20 cellular contexts compared by ENCODE assay signal in the genomic region with DNA sequence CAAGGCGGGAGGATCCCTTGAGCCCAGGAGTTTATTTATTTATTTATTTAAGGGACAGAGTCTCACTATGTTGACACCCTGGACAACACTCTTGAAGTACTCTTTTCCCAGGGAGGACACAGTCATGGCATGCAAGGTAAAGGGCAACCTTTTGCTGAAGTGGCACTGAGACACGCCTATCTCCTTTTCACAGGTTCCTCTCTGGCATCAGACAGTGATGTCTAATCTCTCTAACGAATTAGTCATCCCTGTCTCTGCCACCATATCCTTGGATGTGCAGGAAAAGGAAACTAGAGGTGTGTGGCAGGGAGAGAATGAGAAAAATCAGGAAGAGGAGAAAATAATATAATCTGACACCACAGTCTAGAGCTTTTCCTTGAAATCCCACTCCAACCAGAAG. TPM values are rescaled to one million over a fixed set of nuclear protein-coding genes. Genes with fewer than 3 reads are reported as not detected.
A peak's percentile ranks its signal among the peaks of the same experiment; 100 is the strongest.
DNase-seq lines count a peak whose midpoint lies in the region; ATAC-seq, FAIRE-seq and TF ChIP-seq lines count a peak whose summit lies in the region.
"Had no signal": no experiment of that assay in that cellular context is flagged by ENCODE, and none has a peak within 500 bp of the region (broad histone marks: within the 10 kb centered on the region; RNA-seq: fewer than 3 reads in every experiment).

No MANE protein-coding gene starts in this region.

- H3K36me3 ChIP-seq in HEK293 (ENCODE audit: control insufficient read depth in 2 of 2, insufficient read depth in 1 of 2, low read length in 2 of 2) = no peaks in the 10 kb centered on the region
- no peaks in the 10 kb centered on the region for H3K36me3 ChIP-seq in bronchial epithelial cell (ENCODE audit: control insufficient read depth, insufficient read depth, low read length)
- H3K36me3 ChIP-seq in spleen = no peaks in the 10 kb centered on the region

- DNase-seq in A172 (ENCODE audit: low spot score) (peak; percentile 31), bronchial epithelial cell (ENCODE audit: low read depth) (peak; percentile 55), kidney glomerular epithelial cell (lab: John Stamatoyannopoulos, UW) (peak; percentile 1), NCI-H446 (lab: John Stamatoyannopoulos, UW) (no peak), spleen (no peak), natural killer cell (no peak), DMS79 (lab: John Stamatoyannopoulos, UW) (no peak)
- DNase-seq: DMS 273 treated with DMSO at 0.1 percent for 48 hours, H9, Kasumi-1, NCI-H187, NCI-H2171 treated with DMSO at 0.1 percent for 48 hours, NCI-H82, Right ventricle myocardium superior, SK-N-SH had no signal

- POLR2A ChIA-PET in HEK293 (lab: Yijun Ruan, JAX) = interaction anchor here (0.6 kb wide), 1 partner anchor 394 kb away, joined by 3 read pairs; no protein-coding TSS in a partner anchor

- no peaks in the 10 kb centered on the region for H3K4me1 Mint-ChIP-seq in natural killer cell

- intact Hi-C loops in spleen (cut with DNase I; ENCODE audit: low total_unique reads) (no loop called here), natural killer cell (cut with micrococcal nuclease) (no loop called here)

- WGBS in spleen, 5 donors = 72 to 82% (median 77%) methylated on average over 3 of the region's 3 CpGs

- FAIRE-seq in bronchial epithelial cell (lab: Jason Lieb, UNC) = peak; percentile 18
- FAIRE-seq: HTR-8/SVneo had no signal

- H3K4me1 ChIP-seq in HEK293 (ENCODE audit: control insufficient read depth, insufficient read depth, low read length) = peaks cover 19% of the 10 kb centered on the region
- H3K4me1 ChIP-seq in spleen = peaks cover 0 to 9% (median 3%) of the 10 kb centered on the region in 6 donors
- H3K4me1 ChIP-seq: A549 had no signal

- CTCF ChIA-PET in HEK293 (lab: Yijun Ruan, JAX) = interaction anchor here (0.5 to 1.9 kb wide), 4 partner anchors 63 to 1841 kb away, joined by 3 to 10 read pairs (median 3); no protein-coding TSS in a partner anchor

- TF ChIP-seq CTCF in HEK293 (tag by site-specific recombination; IDR thresholded peaks at IDR 0.05) = no peak
- TF ChIP-seq CTCF in bronchial epithelial cell (IDR thresholded peaks at IDR 0.05; ENCODE audit: insufficient read depth, low read length, severe bottlenecking) = no peak
- TF ChIP-seq CTCF in spleen (IDR thresholded peaks at IDR 0.05 in 8 of 11, conservative IDR thresholded peaks at IDR 0.05 in 3 of 11) = no peak
- TF ChIP-seq CTCF in natural killer cell (IDR thresholded peaks at IDR 0.05) = no peak

- no peaks in the 10 kb centered on the region for H3K36me3 Mint-ChIP-seq in natural killer cell

- H3K27me3 Mint-ChIP-seq in natural killer cell (ENCODE audit: low read depth in 2 of 2) = peaks cover 6 to 10% of the 10 kb centered on the region in 2 donors

- no peaks in the 10 kb centered on the region for H3K9me3 Mint-ChIP-seq in natural killer cell
- H3K9me3 Mint-ChIP-seq: H9 had no signal

- H3K27me3 ChIP-seq in bronchial epithelial cell (ENCODE audit: control insufficient read depth, insufficient read depth, low read length) (peaks cover 1% of the 10 kb centered on the region), spleen (replicated peaks in 1 of 7) (no peaks in the 10 kb centered on the region)

- H3K27ac ChIP-seq in HEK293 (ENCODE audit: extremely low read depth, low read depth, low read length) (no peak overlapping the region), spleen (peak overlapping the region in 4 of 8 donors; percentile 9 to 53 (median 36))
- H3K27ac ChIP-seq: A549 had no signal

- H3K27ac Mint-ChIP-seq in natural killer cell = no peak overlapping the region
- H3K27ac Mint-ChIP-seq: IgD-negative memory B cell had no signal

- H3K9me3 ChIP-seq in HEK293 (ENCODE audit: control insufficient read depth, insufficient read depth, low read depth, low read length) (no peaks in the 10 kb centered on the region), spleen (no peaks in the 10 kb centered on the region)
- H3K9me3 ChIP-seq: A549, SK-N-SH had no signal

- no peak for ATAC-seq in natural killer cell
- ATAC-seq: A549, Panc1 had no signal

- H3K4me3 ChIP-seq in HEK293 (ENCODE audit: low read depth, low read length) (no peak overlapping the region), bronchial epithelial cell (ENCODE audit: low read depth, low read length) (no peak overlapping the region), spleen (no peak overlapping the region)
- H3K4me3 ChIP-seq: A549 had no signal

- no peak overlapping the region for H3K4me3 Mint-ChIP-seq in natural killer cell
- H3K4me3 Mint-ChIP-seq: H9, IgD-negative memory B cell had no signal

- no peak for TF ChIP-seq POLR2A in spleen (IDR thresholded peaks at IDR 0.05)

TF ChIP-seq in HEK293, 187 proteins besides CTCF, POLR2A, EP300 and RAD21:
- TF ChIP-seq, protein P1, sequence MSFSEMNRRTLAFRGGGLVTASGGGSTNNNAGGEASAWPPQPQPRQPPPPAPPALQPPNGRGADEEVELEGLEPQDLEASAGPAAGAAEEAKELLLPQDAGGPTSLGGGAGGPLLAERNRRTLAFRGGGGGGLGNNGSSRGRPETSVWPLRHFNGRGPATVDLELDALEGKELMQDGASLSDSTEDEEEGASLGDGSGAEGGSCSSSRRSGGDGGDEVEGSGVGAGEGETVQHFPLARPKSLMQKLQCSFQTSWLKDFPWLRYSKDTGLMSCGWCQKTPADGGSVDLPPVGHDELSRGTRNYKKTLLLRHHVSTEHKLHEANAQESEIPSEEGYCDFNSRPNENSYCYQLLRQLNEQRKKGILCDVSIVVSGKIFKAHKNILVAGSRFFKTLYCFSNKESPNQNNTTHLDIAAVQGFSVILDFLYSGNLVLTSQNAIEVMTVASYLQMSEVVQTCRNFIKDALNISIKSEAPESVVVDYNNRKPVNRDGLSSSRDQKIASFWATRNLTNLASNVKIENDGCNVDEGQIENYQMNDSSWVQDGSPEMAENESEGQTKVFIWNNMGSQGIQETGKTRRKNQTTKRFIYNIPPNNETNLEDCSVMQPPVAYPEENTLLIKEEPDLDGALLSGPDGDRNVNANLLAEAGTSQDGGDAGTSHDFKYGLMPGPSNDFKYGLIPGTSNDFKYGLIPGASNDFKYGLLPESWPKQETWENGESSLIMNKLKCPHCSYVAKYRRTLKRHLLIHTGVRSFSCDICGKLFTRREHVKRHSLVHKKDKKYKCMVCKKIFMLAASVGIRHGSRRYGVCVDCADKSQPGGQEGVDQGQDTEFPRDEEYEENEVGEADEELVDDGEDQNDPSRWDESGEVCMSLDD (tag by site-specific recombination; IDR thresholded peaks at IDR 0.05) = no peak
- TF ChIP-seq ZNF394 (tag by site-specific recombination; IDR thresholded peaks at IDR 0.05; ENCODE audit: borderline replicate concordance) = no peak
- TF ChIP-seq ZBTB17 (tag by site-specific recombination; IDR thresholded peaks at IDR 0.05) = peak; percentile 89
- no peak for TF ChIP-seq KLF1 (tag by site-specific recombination; IDR thresholded peaks at IDR 0.05)
- TF ChIP-seq ZNF324 (tag by site-specific recombination; IDR thresholded peaks at IDR 0.05) = no peak
- TF ChIP-seq, protein P2, sequence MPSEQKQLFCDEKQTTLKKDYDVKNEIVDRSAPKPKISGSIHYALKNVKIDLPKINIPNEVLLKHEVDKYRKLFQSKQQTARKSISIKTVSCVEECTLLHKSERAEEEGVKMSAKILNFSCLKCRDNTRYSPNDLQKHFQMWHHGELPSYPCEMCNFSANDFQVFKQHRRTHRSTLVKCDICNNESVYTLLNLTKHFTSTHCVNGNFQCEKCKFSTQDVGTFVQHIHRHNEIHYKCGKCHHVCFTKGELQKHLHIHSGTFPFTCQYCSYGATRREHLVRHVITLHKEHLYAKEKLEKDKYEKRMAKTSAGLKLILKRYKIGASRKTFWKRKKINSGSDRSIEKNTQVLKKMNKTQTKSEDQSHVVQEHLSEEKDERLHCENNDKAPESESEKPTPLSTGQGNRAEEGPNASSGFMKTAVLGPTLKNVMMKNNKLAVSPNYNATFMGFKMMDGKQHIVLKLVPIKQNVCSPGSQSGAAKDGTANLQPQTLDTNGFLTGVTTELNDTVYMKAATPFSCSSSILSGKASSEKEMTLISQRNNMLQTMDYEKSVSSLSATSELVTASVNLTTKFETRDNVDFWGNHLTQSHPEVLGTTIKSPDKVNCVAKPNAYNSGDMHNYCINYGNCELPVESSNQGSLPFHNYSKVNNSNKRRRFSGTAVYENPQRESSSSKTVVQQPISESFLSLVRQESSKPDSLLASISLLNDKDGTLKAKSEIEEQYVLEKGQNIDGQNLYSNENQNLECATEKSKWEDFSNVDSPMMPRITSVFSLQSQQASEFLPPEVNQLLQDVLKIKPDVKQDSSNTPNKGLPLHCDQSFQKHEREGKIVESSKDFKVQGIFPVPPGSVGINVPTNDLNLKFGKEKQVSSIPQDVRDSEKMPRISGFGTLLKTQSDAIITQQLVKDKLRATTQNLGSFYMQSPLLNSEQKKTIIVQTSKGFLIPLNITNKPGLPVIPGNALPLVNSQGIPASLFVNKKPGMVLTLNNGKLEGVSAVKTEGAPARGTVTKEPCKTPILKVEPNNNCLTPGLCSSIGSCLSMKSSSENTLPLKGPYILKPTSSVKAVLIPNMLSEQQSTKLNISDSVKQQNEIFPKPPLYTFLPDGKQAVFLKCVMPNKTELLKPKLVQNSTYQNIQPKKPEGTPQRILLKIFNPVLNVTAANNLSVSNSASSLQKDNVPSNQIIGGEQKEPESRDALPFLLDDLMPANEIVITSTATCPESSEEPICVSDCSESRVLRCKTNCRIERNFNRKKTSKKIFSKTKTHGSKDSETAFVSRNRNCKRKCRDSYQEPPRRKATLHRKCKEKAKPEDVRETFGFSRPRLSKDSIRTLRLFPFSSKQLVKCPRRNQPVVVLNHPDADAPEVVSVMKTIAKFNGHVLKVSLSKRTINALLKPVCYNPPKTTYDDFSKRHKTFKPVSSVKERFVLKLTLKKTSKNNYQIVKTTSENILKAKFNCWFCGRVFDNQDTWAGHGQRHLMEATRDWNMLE (tag by site-specific recombination; conservative IDR thresholded peaks at IDR 0.05; ENCODE audit: low read depth) = no peak
- TF ChIP-seq TCF7L2 (IDR thresholded peaks at IDR 0.05; ENCODE audit: borderline replicate concordance, low read depth, low read length) = no peak
- TF ChIP-seq ZNF837 (tag by site-specific recombination; IDR thresholded peaks at IDR 0.05) = no peak
TF ChIP-seq in HEK293: peak in this region for 1.

RNA-seq across cellular contexts. Expression of a gene that starts 19.5 kb away (rescaled TPM):
- total RNA-seq in A172 (2014; rRNA removed; shearing (Covaris generic)) = 27.5 and 30.2 TPM in 2 replicates
- total RNA-seq in bronchial epithelial cell (not detected in 2 replicates), spleen (100 to 1,000 TPM; 107 to 259 (median 141) TPM), natural killer cell (10 to 100 TPM in 1 of 3 donors, 1 to 10 TPM in 2; 4.9 to 11.6 (median 9.8) TPM)
- 10 to 100 TPM; 18.7 to 33.6 (median 30.8) TPM for polyA plus RNA-seq in spleen
- polyA plus RNA-seq: SK-N-SH had no signal

Comparison
In these comparisons a context has a peak if more than half of its experiments do, and no peak if none do; other contexts are left out.
1. DNase-seq: peak in A172 (single experiment), bronchial epithelial cell (single experiment) and kidney glomerular epithelial cell (single experiment); none in NCI-H446 (0 of 2), spleen (single experiment), natural killer cell (single experiment) and DMS79 (single experiment).